Comparison of ENCODE assay signal across 1 cellular context in genomic region chr11:69567951-69568808, GRCh38.
TF ChIP-seq lines count a peak whose summit lies in the region.

No MANE protein-coding gene starts in this region.

TF ChIP-seq in HepG2, 621 proteins besides CTCF, POLR2A, EP300 and RAD21 (continued from another document and continues in another):
- TF ChIP-seq ZBTB8A (CRISPR knock-in tag; IDR thresholded peaks at IDR 0.05; ENCODE audit: borderline replicate concordance, low read depth) (no peak), KLF6 (CRISPR knock-in tag; IDR thresholded peaks at IDR 0.05) (no peak), KLF16 (CRISPR knock-in tag; IDR thresholded peaks at IDR 0.05) (no peak), FLYWCH1 (CRISPR knock-in tag; IDR thresholded peaks at IDR 0.05) (no peak), ZNF275 (CRISPR knock-in tag; IDR thresholded peaks at IDR 0.05; ENCODE audit: borderline replicate concordance) (no peak), POLR2G (IDR thresholded peaks at IDR 0.05; ENCODE audit: low read depth, low read length) (peak; percentile 57; the same call in 1 of the 2 replicates), KAT7 (CRISPR knock-in tag; IDR thresholded peaks at IDR 0.05; ENCODE audit: borderline replicate concordance) (no peak), ZNF343 (CRISPR knock-in tag; IDR thresholded peaks at IDR 0.05) (no peak), ZNF510 (CRISPR knock-in tag; IDR thresholded peaks at IDR 0.05; ENCODE audit: low read depth) (no peak), PCBP1 (IDR thresholded peaks at IDR 0.05; ENCODE audit: borderline replicate concordance, low read depth, low read length) (no peak), ZNF451 (CRISPR knock-in tag; IDR thresholded peaks at IDR 0.05) (no peak), ZNF558 (CRISPR knock-in tag; IDR thresholded peaks at IDR 0.05; ENCODE audit: borderline replicate concordance) (no peak), MTA3 (CRISPR knock-in tag; IDR thresholded peaks at IDR 0.05) (no peak), THAP8 (CRISPR knock-in tag; IDR thresholded peaks at IDR 0.05; ENCODE audit: borderline replicate concordance) (no peak), FOXC1 (CRISPR knock-in tag; IDR thresholded peaks at IDR 0.05; ENCODE audit: borderline replicate concordance) (no peak), ZNF552 (CRISPR knock-in tag; IDR thresholded peaks at IDR 0.05; ENCODE audit: borderline replicate concordance) (0 out of 2 replicates have a peak, but pooled peaks have one; percentile 36), YEATS2 (CRISPR knock-in tag; IDR thresholded peaks at IDR 0.05; ENCODE audit: borderline replicate concordance) (no peak), MBD4 (IDR thresholded peaks at IDR 0.05; ENCODE audit: borderline replicate concordance, low read length) (no peak), HOMEZ (CRISPR knock-in tag; IDR thresholded peaks at IDR 0.05; ENCODE audit: low read depth) (0 out of 2 replicates have a peak, but pooled peaks have one; percentile 33), SP5 (CRISPR knock-in tag; IDR thresholded peaks at IDR 0.05; ENCODE audit: borderline replicate concordance, low read depth) (peak; percentile 51; the same call in 1 of the 2 replicates), ZFP36 (IDR thresholded peaks at IDR 0.05; ENCODE audit: borderline replicate concordance, low read depth, low read length, partially characterized antibody) (no peak), ZSCAN31 (CRISPR knock-in tag; IDR thresholded peaks at IDR 0.05; ENCODE audit: low read depth) (no peak), BORCS8-MEF2B (CRISPR knock-in tag; IDR thresholded peaks at IDR 0.05) (no peak), ZSCAN22 (CRISPR knock-in tag; IDR thresholded peaks at IDR 0.05) (no peak), ZNF776 (CRISPR knock-in tag; IDR thresholded peaks at IDR 0.05) (no peak), ZNF747 (CRISPR knock-in tag; IDR thresholded peaks at IDR 0.05; ENCODE audit: borderline replicate concordance) (no peak), CENPBD1 (CRISPR knock-in tag; IDR thresholded peaks at IDR 0.05; ENCODE audit: borderline replicate concordance, low read depth) (no peak), SAP130 (CRISPR knock-in tag; IDR thresholded peaks at IDR 0.05; ENCODE audit: low read depth) (no peak), ZNF766 (CRISPR knock-in tag; IDR thresholded peaks at IDR 0.05; ENCODE audit: borderline replicate concordance) (no peak), KLF9 (CRISPR knock-in tag; IDR thresholded peaks at IDR 0.05; ENCODE audit: low read depth) (no peak), ZMYM3 (CRISPR knock-in tag; IDR thresholded peaks at IDR 0.05) (peak; percentile 64), ZFP62 (CRISPR knock-in tag; IDR thresholded peaks at IDR 0.05) (no peak), ZNF737 (CRISPR knock-in tag; IDR thresholded peaks at IDR 0.05; ENCODE audit: borderline replicate concordance) (no peak), KLF13 (CRISPR knock-in tag; IDR thresholded peaks at IDR 0.05) (no peak), NR2F2 (IDR thresholded peaks at IDR 0.05; ENCODE audit: borderline replicate concordance, low read depth) (peak; percentile 75; the same call in 1 of the 2 replicates), ZNF777 (CRISPR knock-in tag; IDR thresholded peaks at IDR 0.05) (no peak), FOXA1 (IDR thresholded peaks at IDR 0.05) (no peak), FOXA1 (CRISPR knock-in tag; IDR thresholded peaks at IDR 0.05) (peak; percentile 81), ZMYM4 (CRISPR knock-in tag; IDR thresholded peaks at IDR 0.05) (peak; percentile 50; the same call in 1 of the 2 replicates), MEIS1 (CRISPR knock-in tag; IDR thresholded peaks at IDR 0.05; ENCODE audit: borderline replicate concordance) (no peak), ZNF572 (CRISPR knock-in tag; IDR thresholded peaks at IDR 0.05) (no peak), GATAD2A (CRISPR knock-in tag; IDR thresholded peaks at IDR 0.05) (peak; percentile 78; the same call in 1 of the 2 replicates)
- TF ChIP-seq, protein P1, sequence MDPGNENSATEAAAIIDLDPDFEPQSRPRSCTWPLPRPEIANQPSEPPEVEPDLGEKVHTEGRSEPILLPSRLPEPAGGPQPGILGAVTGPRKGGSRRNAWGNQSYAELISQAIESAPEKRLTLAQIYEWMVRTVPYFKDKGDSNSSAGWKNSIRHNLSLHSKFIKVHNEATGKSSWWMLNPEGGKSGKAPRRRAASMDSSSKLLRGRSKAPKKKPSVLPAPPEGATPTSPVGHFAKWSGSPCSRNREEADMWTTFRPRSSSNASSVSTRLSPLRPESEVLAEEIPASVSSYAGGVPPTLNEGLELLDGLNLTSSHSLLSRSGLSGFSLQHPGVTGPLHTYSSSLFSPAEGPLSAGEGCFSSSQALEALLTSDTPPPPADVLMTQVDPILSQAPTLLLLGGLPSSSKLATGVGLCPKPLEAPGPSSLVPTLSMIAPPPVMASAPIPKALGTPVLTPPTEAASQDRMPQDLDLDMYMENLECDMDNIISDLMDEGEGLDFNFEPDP (CRISPR knock-in tag; conservative IDR thresholded peaks at IDR 0.05) = no peak
- TF ChIP-seq, protein P2, sequence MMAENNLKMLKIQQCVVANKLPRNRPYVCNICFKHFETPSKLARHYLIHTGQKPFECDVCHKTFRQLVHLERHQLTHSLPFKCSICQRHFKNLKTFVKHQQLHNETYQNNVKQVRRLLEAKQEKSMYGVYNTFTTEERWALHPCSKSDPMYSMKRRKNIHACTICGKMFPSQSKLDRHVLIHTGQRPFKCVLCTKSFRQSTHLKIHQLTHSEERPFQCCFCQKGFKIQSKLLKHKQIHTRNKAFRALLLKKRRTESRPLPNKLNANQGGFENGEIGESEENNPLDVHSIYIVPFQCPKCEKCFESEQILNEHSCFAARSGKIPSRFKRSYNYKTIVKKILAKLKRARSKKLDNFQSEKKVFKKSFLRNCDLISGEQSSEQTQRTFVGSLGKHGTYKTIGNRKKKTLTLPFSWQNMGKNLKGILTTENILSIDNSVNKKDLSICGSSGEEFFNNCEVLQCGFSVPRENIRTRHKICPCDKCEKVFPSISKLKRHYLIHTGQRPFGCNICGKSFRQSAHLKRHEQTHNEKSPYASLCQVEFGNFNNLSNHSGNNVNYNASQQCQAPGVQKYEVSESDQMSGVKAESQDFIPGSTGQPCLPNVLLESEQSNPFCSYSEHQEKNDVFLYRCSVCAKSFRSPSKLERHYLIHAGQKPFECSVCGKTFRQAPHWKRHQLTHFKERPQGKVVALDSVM (CRISPR knock-in tag; IDR thresholded peaks at IDR 0.05) = no peak
- TF ChIP-seq, protein P3, sequence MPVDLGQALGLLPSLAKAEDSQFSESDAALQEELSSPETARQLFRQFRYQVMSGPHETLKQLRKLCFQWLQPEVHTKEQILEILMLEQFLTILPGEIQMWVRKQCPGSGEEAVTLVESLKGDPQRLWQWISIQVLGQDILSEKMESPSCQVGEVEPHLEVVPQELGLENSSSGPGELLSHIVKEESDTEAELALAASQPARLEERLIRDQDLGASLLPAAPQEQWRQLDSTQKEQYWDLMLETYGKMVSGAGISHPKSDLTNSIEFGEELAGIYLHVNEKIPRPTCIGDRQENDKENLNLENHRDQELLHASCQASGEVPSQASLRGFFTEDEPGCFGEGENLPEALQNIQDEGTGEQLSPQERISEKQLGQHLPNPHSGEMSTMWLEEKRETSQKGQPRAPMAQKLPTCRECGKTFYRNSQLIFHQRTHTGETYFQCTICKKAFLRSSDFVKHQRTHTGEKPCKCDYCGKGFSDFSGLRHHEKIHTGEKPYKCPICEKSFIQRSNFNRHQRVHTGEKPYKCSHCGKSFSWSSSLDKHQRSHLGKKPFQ (CRISPR knock-in tag; IDR thresholded peaks at IDR 0.05; ENCODE audit: insufficient replicate concordance) = no peak
- TF ChIP-seq, protein P4, sequence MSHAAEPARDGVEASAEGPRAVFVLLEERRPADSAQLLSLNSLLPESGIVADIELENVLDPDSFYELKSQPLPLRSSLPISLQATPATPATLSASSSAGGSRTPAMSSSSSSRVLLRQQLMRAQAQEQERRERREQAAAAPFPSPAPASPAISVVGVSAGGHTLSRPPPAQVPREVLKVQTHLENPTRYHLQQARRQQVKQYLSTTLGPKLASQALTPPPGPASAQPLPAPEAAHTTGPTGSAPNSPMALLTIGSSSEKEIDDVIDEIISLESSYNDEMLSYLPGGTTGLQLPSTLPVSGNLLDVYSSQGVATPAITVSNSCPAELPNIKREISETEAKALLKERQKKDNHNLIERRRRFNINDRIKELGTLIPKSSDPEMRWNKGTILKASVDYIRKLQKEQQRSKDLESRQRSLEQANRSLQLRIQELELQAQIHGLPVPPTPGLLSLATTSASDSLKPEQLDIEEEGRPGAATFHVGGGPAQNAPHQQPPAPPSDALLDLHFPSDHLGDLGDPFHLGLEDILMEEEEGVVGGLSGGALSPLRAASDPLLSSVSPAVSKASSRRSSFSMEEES (CRISPR knock-in tag; IDR thresholded peaks at IDR 0.05) = 0 out of 2 replicates have a peak, but pooled peaks have one; percentile 26
- TF ChIP-seq, protein P5, sequence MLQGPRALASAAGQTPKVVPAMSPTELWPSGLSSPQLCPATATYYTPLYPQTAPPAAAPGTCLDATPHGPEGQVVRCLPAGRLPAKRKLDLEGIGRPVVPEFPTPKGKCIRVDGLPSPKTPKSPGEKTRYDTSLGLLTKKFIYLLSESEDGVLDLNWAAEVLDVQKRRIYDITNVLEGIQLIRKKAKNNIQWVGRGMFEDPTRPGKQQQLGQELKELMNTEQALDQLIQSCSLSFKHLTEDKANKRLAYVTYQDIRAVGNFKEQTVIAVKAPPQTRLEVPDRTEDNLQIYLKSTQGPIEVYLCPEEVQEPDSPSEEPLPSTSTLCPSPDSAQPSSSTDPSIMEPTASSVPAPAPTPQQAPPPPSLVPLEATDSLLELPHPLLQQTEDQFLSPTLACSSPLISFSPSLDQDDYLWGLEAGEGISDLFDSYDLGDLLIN (CRISPR knock-in tag; IDR thresholded peaks at IDR 0.05; ENCODE audit: borderline replicate concordance) = no peak
- TF ChIP-seq, protein P6, sequence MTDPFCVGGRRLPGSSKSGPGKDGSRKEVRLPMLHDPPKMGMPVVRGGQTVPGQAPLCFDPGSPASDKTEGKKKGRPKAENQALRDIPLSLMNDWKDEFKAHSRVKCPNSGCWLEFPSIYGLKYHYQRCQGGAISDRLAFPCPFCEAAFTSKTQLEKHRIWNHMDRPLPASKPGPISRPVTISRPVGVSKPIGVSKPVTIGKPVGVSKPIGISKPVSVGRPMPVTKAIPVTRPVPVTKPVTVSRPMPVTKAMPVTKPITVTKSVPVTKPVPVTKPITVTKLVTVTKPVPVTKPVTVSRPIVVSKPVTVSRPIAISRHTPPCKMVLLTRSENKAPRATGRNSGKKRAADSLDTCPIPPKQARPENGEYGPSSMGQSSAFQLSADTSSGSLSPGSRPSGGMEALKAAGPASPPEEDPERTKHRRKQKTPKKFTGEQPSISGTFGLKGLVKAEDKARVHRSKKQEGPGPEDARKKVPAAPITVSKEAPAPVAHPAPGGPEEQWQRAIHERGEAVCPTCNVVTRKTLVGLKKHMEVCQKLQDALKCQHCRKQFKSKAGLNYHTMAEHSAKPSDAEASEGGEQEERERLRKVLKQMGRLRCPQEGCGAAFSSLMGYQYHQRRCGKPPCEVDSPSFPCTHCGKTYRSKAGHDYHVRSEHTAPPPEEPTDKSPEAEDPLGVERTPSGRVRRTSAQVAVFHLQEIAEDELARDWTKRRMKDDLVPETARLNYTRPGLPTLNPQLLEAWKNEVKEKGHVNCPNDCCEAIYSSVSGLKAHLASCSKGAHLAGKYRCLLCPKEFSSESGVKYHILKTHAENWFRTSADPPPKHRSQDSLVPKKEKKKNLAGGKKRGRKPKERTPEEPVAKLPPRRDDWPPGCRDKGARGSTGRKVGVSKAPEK (CRISPR knock-in tag; IDR thresholded peaks at IDR 0.05; ENCODE audit: borderline replicate concordance) = no peak; the same call in 1 of the 2 replicates
- TF ChIP-seq, protein P7, sequence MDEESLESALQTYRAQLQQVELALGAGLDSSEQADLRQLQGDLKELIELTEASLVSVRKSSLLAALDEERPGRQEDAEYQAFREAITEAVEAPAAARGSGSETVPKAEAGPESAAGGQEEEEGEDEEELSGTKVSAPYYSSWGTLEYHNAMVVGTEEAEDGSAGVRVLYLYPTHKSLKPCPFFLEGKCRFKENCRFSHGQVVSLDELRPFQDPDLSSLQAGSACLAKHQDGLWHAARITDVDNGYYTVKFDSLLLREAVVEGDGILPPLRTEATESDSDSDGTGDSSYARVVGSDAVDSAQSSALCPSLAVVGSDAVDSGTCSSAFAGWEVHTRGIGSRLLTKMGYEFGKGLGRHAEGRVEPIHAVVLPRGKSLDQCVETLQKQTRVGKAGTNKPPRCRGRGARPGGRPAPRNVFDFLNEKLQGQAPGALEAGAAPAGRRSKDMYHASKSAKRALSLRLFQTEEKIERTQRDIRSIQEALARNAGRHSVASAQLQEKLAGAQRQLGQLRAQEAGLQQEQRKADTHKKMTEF (CRISPR knock-in tag; IDR thresholded peaks at IDR 0.05) = no peak; the same call in none of the 2 replicates
